Comparison of ENCODE assay signal across 7 cellular contexts in the genomic region with DNA sequence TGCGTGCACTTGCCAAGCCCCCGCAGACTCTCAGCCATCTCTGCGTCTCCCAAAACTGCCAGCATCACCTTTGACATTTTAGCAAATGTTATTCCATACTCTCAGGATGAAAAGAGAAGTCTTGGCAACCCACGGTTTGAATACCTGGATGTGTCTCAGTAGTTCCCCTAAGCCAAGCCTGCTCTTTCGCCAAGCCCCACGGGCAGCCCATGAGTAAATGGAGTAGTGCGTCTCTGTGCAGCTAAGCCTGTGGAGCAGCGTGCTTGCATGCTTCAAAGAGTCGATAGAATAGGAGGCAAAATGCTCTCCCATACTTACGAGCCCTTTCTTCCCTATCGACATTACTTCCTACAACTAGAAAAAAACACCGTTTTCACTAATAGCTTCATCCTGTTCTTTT.
"Had no signal": no experiment of that assay in that cellular context is flagged by ENCODE, and none has a peak within 500 bp of the region (broad histone marks: within the 10 kb centered on the region; RNA-seq: fewer than 3 reads in every experiment).

No MANE protein-coding gene starts in this region.

- H3K36me3 ChIP-seq: HAP-1 had no signal

- H3K9me3 Mint-ChIP-seq: HFFc6 had no signal

- H3K4me3 ChIP-seq: GM23248, HAP-1, K562 had no signal

- H3K27ac Mint-ChIP-seq: HFFc6 had no signal

- DNase-seq: GM23248, GOT3, H7, HFFc6, IMR-90 had no signal

- H3K9ac ChIP-seq: GM23248 had no signal

- H3K27ac ChIP-seq: GM23248 had no signal

- H3K4me3 Mint-ChIP-seq: HFFc6 had no signal

- H3K9me3 ChIP-seq: HAP-1 had no signal

- H2AFZ ChIP-seq: GM23248 had no signal
